ENCODE assay signal across 15 cellular contexts in the genomic region with DNA sequence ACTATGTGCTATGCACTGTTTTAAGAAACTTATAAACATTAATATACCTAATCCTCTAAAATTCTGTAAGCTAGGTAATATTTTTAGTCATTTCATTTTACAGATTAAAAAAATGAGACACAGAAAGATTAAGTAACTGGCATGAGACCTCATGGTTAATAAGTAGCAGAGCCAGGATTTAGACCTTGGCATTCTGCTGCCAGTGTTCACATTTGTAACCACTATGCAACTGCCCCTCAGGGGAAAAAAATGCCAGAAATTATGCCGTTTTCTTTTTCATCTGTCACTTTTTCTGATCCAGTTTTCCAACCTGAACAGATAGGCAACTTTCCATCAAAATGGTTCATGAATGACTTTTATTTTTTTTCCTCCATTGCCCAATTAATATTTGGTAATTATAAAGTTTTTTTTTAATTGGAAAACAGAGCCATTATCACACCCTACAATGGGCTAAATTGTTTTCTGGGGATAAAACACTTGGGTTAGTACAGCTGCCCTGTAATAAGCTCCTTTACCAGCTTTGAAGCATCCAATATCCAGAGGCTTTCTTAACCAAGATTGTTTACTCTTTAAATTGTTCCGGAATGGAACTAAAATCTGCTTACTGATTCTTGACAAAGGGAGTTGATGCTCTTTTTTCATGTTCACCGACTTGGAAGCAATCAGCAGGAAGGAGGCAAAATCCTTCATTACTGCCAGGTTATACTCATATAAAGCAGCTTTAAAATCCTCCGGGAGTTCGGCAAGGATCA. TPM values are rescaled to one million over a fixed set of nuclear protein-coding genes. Genes with fewer than 3 reads are reported as not detected.
DNase-seq lines count a peak whose midpoint lies in the region; ATAC-seq and TF ChIP-seq lines count a peak whose summit lies in the region.
"Had no signal": no experiment of that assay in that cellular context is flagged by ENCODE, and none has a peak within 500 bp of the region (broad histone marks: within the 10 kb centered on the region; RNA-seq: fewer than 3 reads in every experiment).

No MANE protein-coding gene starts in this region.

- CTCF ChIA-PET in naive thymus-derived CD4-positive, alpha-beta T cell (lab: Charles Lee) = no interaction called here

- ATAC-seq in left lobe of liver (peak; percentile 95), GM19397 (IDR thresholded peaks at IDR 0.05; ENCODE audit: unreplicated experiment) (no peak)
- no peak for ATAC-seq in naive thymus-derived CD4-positive, alpha-beta T cell

- H3K36me3 ChIP-seq in naive thymus-derived CD4-positive, alpha-beta T cell (ENCODE audit: control insufficient read depth in 2 of 3, insufficient read depth in 3 of 3, low read length in 3 of 3) = peaks cover 11 to 65% (median 26%) of the 10 kb centered on the region in 3 experiments

- H3K27ac ChIP-seq in naive thymus-derived CD4-positive, alpha-beta T cell (ENCODE audit: low read depth, low read length) = no peak overlapping the region
- H3K27ac ChIP-seq: HL-60 had no signal

- H3K4me3 ChIP-seq in epithelial cell of proximal tubule (ENCODE audit: low read depth, low read length) = no peak overlapping the region
- no peak overlapping the region for H3K4me3 ChIP-seq in naive thymus-derived CD4-positive, alpha-beta T cell (ENCODE audit: low read length)

- peaks cover 0 to 5% (median 0%) of the 10 kb centered on the region in 11 donors for H3K9me3 Mint-ChIP-seq in naive thymus-derived CD4-positive, alpha-beta T cell
- H3K9me3 Mint-ChIP-seq: CD8-positive, alpha-beta memory T cell; HFFc6 had no signal

- peaks cover 23 to 77% (median 68%) of the 10 kb centered on the region in 5 donors for H3K36me3 Mint-ChIP-seq in naive thymus-derived CD4-positive, alpha-beta T cell

- in situ Hi-C loops in ACHN (cut with HindIII; ENCODE audit: low pct_ligation_motif_present, low pct_unique_long_range_greater_than_20kb, low sequenced_read_pairs) = no loop called here

- no peaks in the 10 kb centered on the region for H3K27me3 ChIP-seq in naive thymus-derived CD4-positive, alpha-beta T cell (ENCODE audit: control insufficient read depth in 2 of 2, insufficient read depth in 2 of 2, low read length in 2 of 2)

- intact Hi-C loops in naive thymus-derived CD4-positive, alpha-beta T cell (cut with micrococcal nuclease) = no loop called here

- peak; percentile 64 for DNase-seq in ACHN
- DNase-seq in epithelial cell of proximal tubule (ENCODE audit: low read depth) = peak; percentile 30
- no peak for DNase-seq in left lobe of liver (ENCODE audit: low spot score)
- peak; percentile 82 for DNase-seq in renal cortical epithelial cell (ENCODE audit: low read depth)
- DNase-seq in naive thymus-derived CD4-positive, alpha-beta T cell = no peak
- no peak for DNase-seq in SIG-M5 (lab: John Stamatoyannopoulos, UW)
- DNase-seq in NCI-H446 treated with DMSO at 0.1 percent for 48 hours (lab: John Stamatoyannopoulos, UW) = no peak
- DNase-seq: Caco-2; CD8-positive, alpha-beta memory T cell; DND-41; GDM1; HCEC 1CT; HFFc6 had no signal

- H3K27ac Mint-ChIP-seq in naive thymus-derived CD4-positive, alpha-beta T cell = no peak overlapping the region
- H3K27ac Mint-ChIP-seq: HFFc6 had no signal

- H3K4me1 Mint-ChIP-seq in naive thymus-derived CD4-positive, alpha-beta T cell = peaks cover 0 to 5% (median 0%) of the 10 kb centered on the region in 7 donors

- TF ChIP-seq CTCF in epithelial cell of proximal tubule (conservative IDR thresholded peaks at IDR 0.05; ENCODE audit: low read depth, low read length) = no peak

- H3K9me3 ChIP-seq in naive thymus-derived CD4-positive, alpha-beta T cell (ENCODE audit: control insufficient read depth in 2 of 3, low read length in 3 of 3) = no peaks in the 10 kb centered on the region
- H3K9me3 ChIP-seq: Caco-2 had no signal

- POLR2A ChIA-PET in naive thymus-derived CD4-positive, alpha-beta T cell (lab: Charles Lee) = no interaction called here

- H3K27me3 Mint-ChIP-seq in naive thymus-derived CD4-positive, alpha-beta T cell = no peaks in the 10 kb centered on the region
- H3K27me3 Mint-ChIP-seq: CD8-positive, alpha-beta memory T cell had no signal

- no peak overlapping the region for H3K4me3 Mint-ChIP-seq in naive thymus-derived CD4-positive, alpha-beta T cell
- H3K4me3 Mint-ChIP-seq: CD8-positive, alpha-beta memory T cell; HFFc6 had no signal

- H3K4me1 ChIP-seq in naive thymus-derived CD4-positive, alpha-beta T cell (ENCODE audit: control insufficient read depth in 2 of 2, insufficient read depth in 2 of 2, low read length in 2 of 2) = no peaks in the 10 kb centered on the region
- H3K4me1 ChIP-seq: Caco-2 had no signal

RNA-seq across cellular contexts. Expression of a gene that starts 56.4 kb away (rescaled TPM):
- 4.6 and 16.7 TPM in 2 replicates for total RNA-seq in epithelial cell of proximal tubule
- total RNA-seq in left lobe of liver = 4.3 TPM
- total RNA-seq in renal cortical epithelial cell = 23.9 and 43.2 TPM in 2 replicates
- 100 to 1,000 TPM in 1 of 5 experiments, 10 to 100 TPM in 4; 15.8 to 121 (median 29.0) TPM for total RNA-seq in naive thymus-derived CD4-positive, alpha-beta T cell
- 10 to 100 TPM; 19.0 to 35.6 TPM for polyA plus RNA-seq in naive thymus-derived CD4-positive, alpha-beta T cell

Comparison
In these comparisons a context has a peak if more than half of its experiments do, and no peak if none do; other contexts are left out.
1. DNase-seq: peak in ACHN (single experiment), epithelial cell of proximal tubule (single experiment) and renal cortical epithelial cell (single experiment); none in left lobe of liver (single experiment), naive thymus-derived CD4-positive, alpha-beta T cell (0 of 9), SIG-M5 (single experiment) and NCI-H446 treated with DMSO at 0.1 percent for 48 hours (single experiment).